ENCODE assay signal across 8 cellular contexts in genomic region chr9:96344458-96345180, GRCh38. TPM values are rescaled to one million over a fixed set of nuclear protein-coding genes. Genes with fewer than 3 reads are reported as not detected.
DNase-seq lines count a peak whose midpoint lies in the region; ATAC-seq and TF ChIP-seq lines count a peak whose summit lies in the region.

No MANE protein-coding gene starts in this region.

- H2BK5ac ChIP-seq in mesenchymal stem cell (ENCODE audit: low read depth, low read length, poor library complexity, severe bottlenecking): no peak overlapping the region

- H3K4me3 ChIP-seq in HAP-1 (no peak overlapping the region), epithelial cell of esophagus (ENCODE audit: low read length) (no peak overlapping the region), mesenchymal stem cell (ENCODE audit: insufficient read depth in 1 of 2, low read depth in 1 of 2, low read length in 2 of 2) (peak overlapping the region in 1 of 2 experiments; percentile 48)

- no peak overlapping the region for H3K4me2 ChIP-seq in mesenchymal stem cell (ENCODE audit: low read length, poor library complexity, severe bottlenecking)

- H3K36me3 ChIP-seq in HAP-1 (replicated peaks): no peaks in the 10 kb centered on the region
- H3K36me3 ChIP-seq in mesenchymal stem cell (ENCODE audit: control insufficient read depth in 1 of 2, insufficient read depth in 2 of 2, low read depth in 1 of 2, low read length in 2 of 2): peaks cover 21 to 29% of the 10 kb centered on the region in 2 experiments

- peak overlapping the region; percentile 31 for H2AK5ac ChIP-seq in mesenchymal stem cell (ENCODE audit: low read length, severe bottlenecking)

- no peak overlapping the region for H3K18ac ChIP-seq in mesenchymal stem cell (ENCODE audit: low read depth in 1 of 2, low read length in 2 of 2)

- H3K14ac ChIP-seq in mesenchymal stem cell (ENCODE audit: low read length in 2 of 2): no peak overlapping the region

- no CpG with 5 or more reads among the region's 6 CpGs for WGBS in mesenchymal stem cell

- no peak overlapping the region for H2BK12ac ChIP-seq in mesenchymal stem cell (ENCODE audit: low read length in 2 of 2)

- H4K8ac ChIP-seq in mesenchymal stem cell (ENCODE audit: low read length): no peak overlapping the region

- H3K4me1 ChIP-seq in HAP-1 (peaks cover 29% of the 10 kb centered on the region), mesenchymal stem cell (ENCODE audit: control insufficient read depth, insufficient read depth, low read depth, low read length) (peaks cover 6% of the 10 kb centered on the region)

- H2BK120ac ChIP-seq in mesenchymal stem cell (ENCODE audit: low read depth, low read length): no peak overlapping the region

- peak overlapping the region; percentile 82 for H3K27ac ChIP-seq in mesenchymal stem cell (ENCODE audit: low read length, poor library complexity, severe bottlenecking)

- H2AFZ ChIP-seq in mesenchymal stem cell (ENCODE audit: low read depth, low read length): no peak overlapping the region

- H3K9me3 ChIP-seq in HAP-1 (no peaks in the 10 kb centered on the region), mesenchymal stem cell (ENCODE audit: control insufficient read depth, low read length) (peaks cover 5% of the 10 kb centered on the region)

- in situ Hi-C loops in HAP-1 (cut with MboI; ENCODE audit: low sequenced_read_pairs): no loop called here

- ATAC-seq in GM18505 (IDR thresholded peaks at IDR 0.05; ENCODE audit: unreplicated experiment): no peak
- ATAC-seq in GM18502 (IDR thresholded peaks at IDR 0.05; ENCODE audit: poor library complexity, unreplicated experiment): no peak
- no peak for ATAC-seq in HG03196 (IDR thresholded peaks at IDR 0.05; ENCODE audit: unreplicated experiment)

- no peaks in the 10 kb centered on the region for H3K27me3 ChIP-seq in HAP-1 (ENCODE audit: low read depth)
- no peaks in the 10 kb centered on the region for H3K27me3 ChIP-seq in mesenchymal stem cell (ENCODE audit: control insufficient read depth in 1 of 2, insufficient read depth in 1 of 2, low read length in 2 of 2)

- H3K9ac ChIP-seq in mesenchymal stem cell (ENCODE audit: low read length): peak overlapping the region; percentile 73

- no peak for TF ChIP-seq CTCF in epithelial cell of esophagus (IDR thresholded peaks at IDR 0.05; ENCODE audit: insufficient read depth, low read depth, low read length, missing control alignments)

- no peak overlapping the region for H4K91ac ChIP-seq in mesenchymal stem cell (ENCODE audit: low read length)

- H3K23ac ChIP-seq in mesenchymal stem cell (ENCODE audit: low read length in 2 of 2): no peak overlapping the region

- TF ChIP-seq POLR2A in GM18505 (IDR thresholded peaks at IDR 0.05; ENCODE audit: borderline replicate concordance, extremely low read depth, insufficient read depth, insufficient read length): no peak

- DNase-seq in HAP-1 (ENCODE audit: low spot score in 2 of 2) (peak; percentile 80 to 84), OCI-M1 (lab: John Stamatoyannopoulos, UW) (peak; percentile 71), epithelial cell of esophagus (ENCODE audit: low read depth) (peak; percentile 86), mesenchymal stem cell (peak; percentile 86), NCI-H128 (lab: John Stamatoyannopoulos, UW; ENCODE audit: unreplicated experiment) (no peak)

- no peak overlapping the region for H3K4ac ChIP-seq in mesenchymal stem cell (ENCODE audit: low read depth in 1 of 2, low read length in 2 of 2)

- no peak overlapping the region for H2BK15ac ChIP-seq in mesenchymal stem cell (ENCODE audit: low read depth, poor library complexity, severe bottlenecking)

- peaks cover 10% of the 10 kb centered on the region for H3K79me1 ChIP-seq in mesenchymal stem cell (replicated peaks; ENCODE audit: low read length, poor library complexity, severe bottlenecking)

RNA-seq across cellular contexts. Expression of gene SLC35D2, which starts 38.9 kb away (rescaled TPM):
- 36.4 TPM for polyA plus RNA-seq in mesenchymal stem cell (2013, experiment 1 of 2)
- polyA plus RNA-seq in mesenchymal stem cell (2013, experiment 2 of 2): 37.6 TPM

RNA-seq across cellular contexts. Expression of gene HSD17B3, which starts 42.6 kb away (rescaled TPM):
- polyA plus RNA-seq in mesenchymal stem cell (2013, experiment 1 of 2): not detected
- polyA plus RNA-seq in mesenchymal stem cell (2013, experiment 2 of 2): 0.05 TPM
